ENCODE assay signal across 33 cellular contexts in the genomic region with DNA sequence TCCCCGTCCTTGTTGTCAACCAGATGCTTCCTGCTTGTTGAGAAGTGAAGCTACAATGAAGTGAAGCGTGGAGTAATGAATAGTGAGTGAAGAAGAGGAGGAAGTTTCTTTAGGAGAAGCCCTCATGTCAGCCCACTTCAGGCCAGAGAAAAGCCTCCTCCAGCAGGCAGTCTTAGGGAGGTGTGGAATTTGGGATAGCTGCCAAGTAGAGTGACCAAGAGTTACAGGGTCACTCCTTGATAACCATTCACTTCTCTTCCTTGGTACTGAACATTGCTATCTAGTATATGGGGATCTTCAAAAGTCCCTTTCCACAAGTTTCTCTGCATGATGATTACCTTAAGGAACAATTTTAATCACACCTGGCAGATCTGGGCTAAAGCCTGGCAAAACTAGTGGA. TPM values are rescaled to one million over a fixed set of nuclear protein-coding genes. Genes with fewer than 3 reads are reported as not detected.
"Had no signal": no experiment of that assay in that cellular context is flagged by ENCODE, and none has a peak within 500 bp of the region (broad histone marks: within the 10 kb centered on the region; RNA-seq: fewer than 3 reads in every experiment).

No MANE protein-coding gene starts in this region.

- H3K9me3 ChIP-seq: ascending aorta, breast epithelium, colonic mucosa, esophagus squamous epithelium, gastroesophageal sphincter, heart right ventricle had no signal

- H3K27ac ChIP-seq: ascending aorta, breast epithelium, cardiac muscle cell, colonic mucosa, epithelial cell of prostate, esophagus squamous epithelium, gastroesophageal sphincter, heart right ventricle had no signal

- H3K36me3 ChIP-seq: ascending aorta, breast epithelium, cardiac muscle cell, colonic mucosa, esophagus squamous epithelium, gastroesophageal sphincter, heart right ventricle had no signal

- H3K4me3 Mint-ChIP-seq: activated CD4-positive, alpha-beta memory T cell treated with anti-CD3 and anti-CD28 coated beads for 36 hours; activated CD4-positive, alpha-beta T cell treated with anti-CD3 and anti-CD28 coated beads for 36 hours; activated CD4-positive, alpha-beta T cell treated with anti-CD3 and anti-CD28 coated beads, Interleukin-2, amount 10 ng/mL, durations not matched to agents 24 days and 14 days; activated CD8-positive, alpha-beta memory T cell treated with anti-CD3 and anti-CD28 coated beads, Interleukin-2, amount 10 ng/mL, durations not matched to agents 7 days and 5 days; activated CD8-positive, alpha-beta T cell treated with anti-CD3 and anti-CD28 coated beads, Interleukin-2, amount 10 ng/mL, durations not matched to agents 7 days and 5 days; activated naive CD4-positive, alpha-beta T cell treated with anti-CD3 and anti-CD28 coated beads, Interleukin-2, amount 10 ng/mL, durations not matched to agents 7 days and 5 days; activated naive CD8-positive, alpha-beta T cell treated with anti-CD3 and anti-CD28 coated beads, Interleukin-2, amount 10 ng/mL, durations not matched to agents 7 days and 5 days; activated T-cell treated with anti-CD3 and anti-CD28 coated beads, Interleukin-2, amount 50 U/mL, for 72 hours; brain; T-helper 17 cell; T-helper 2 cell treated with Interferon-gamma antibody and Interleukin-4, amounts not matched to agents 5 μg/mL and 100 μg/mL, for 36 hours had no signal

- ATAC-seq: activated CD4-positive, alpha-beta T cell treated with anti-CD3 and anti-CD28 coated beads for 36 hours; activated CD8-positive, alpha-beta memory T cell treated with anti-CD3 and anti-CD28 coated beads, Interleukin-2, amount 10 ng/mL, durations not matched to agents 7 days and 5 days; activated CD8-positive, alpha-beta T cell treated with anti-CD3 and anti-CD28 coated beads, Interleukin-2, amount 10 ng/mL, durations not matched to agents 7 days and 5 days; activated naive CD4-positive, alpha-beta T cell treated with anti-CD3 and anti-CD28 coated beads, Interleukin-2, amount 50 U/mL, for 72 hours; activated T-cell treated with anti-CD3 and anti-CD28 coated beads, Interleukin-2, amount 50 U/mL, for 72 hours; heart right ventricle; T-helper 17 cell had no signal

- H3K9me3 Mint-ChIP-seq: activated CD4-positive, alpha-beta memory T cell treated with anti-CD3 and anti-CD28 coated beads for 36 hours; activated CD4-positive, alpha-beta T cell treated with anti-CD3 and anti-CD28 coated beads, Interleukin-2, amount 10 ng/mL, durations not matched to agents 24 days and 14 days; activated naive CD4-positive, alpha-beta T cell treated with anti-CD3 and anti-CD28 coated beads, Interleukin-2, amount 10 ng/mL, durations not matched to agents 7 days and 5 days; activated naive CD4-positive, alpha-beta T cell treated with anti-CD3 and anti-CD28 coated beads, Interleukin-2, amount 50 U/mL, for 72 hours; activated naive CD8-positive, alpha-beta T cell treated with anti-CD3 and anti-CD28 coated beads, Interleukin-2, amount 10 ng/mL, durations not matched to agents 7 days and 5 days; activated T-cell treated with anti-CD3 and anti-CD28 coated beads, Interleukin-2, amount 50 U/mL, for 72 hours; T-helper 2 cell treated with Interferon-gamma antibody and Interleukin-4, amounts not matched to agents 5 μg/mL and 100 μg/mL, for 36 hours had no signal

- DNase-seq: activated CD4-positive, alpha-beta memory T cell treated with anti-CD3 and anti-CD28 coated beads for 36 hours; activated CD4-positive, alpha-beta T cell treated with anti-CD3 and anti-CD28 coated beads for 36 hours; activated CD4-positive, alpha-beta T cell treated with anti-CD3 and anti-CD28 coated beads, Interleukin-2, amount 10 ng/mL, durations not matched to agents 24 days and 14 days; activated CD4-positive, CD25-positive, alpha-beta regulatory T cell; activated CD4-positive, CD25-positive, alpha-beta regulatory T cell treated with anti-CD3 and anti-CD28 coated beads, Interleukin-2, amount 50 U/mL, for 72 hours; activated CD8-positive, alpha-beta memory T cell treated with anti-CD3 and anti-CD28 coated beads, Interleukin-2, amount 10 ng/mL, durations not matched to agents 7 days and 5 days; activated CD8-positive, alpha-beta memory T cell treated with anti-CD3 and anti-CD28 coated beads, Interleukin-2, amount 50 U/mL, for 4 hours; activated CD8-positive, alpha-beta T cell treated with anti-CD3 and anti-CD28 coated beads, Interleukin-2, amount 10 ng/mL, durations not matched to agents 7 days and 5 days; activated gamma-delta T cell; activated naive CD4-positive, alpha-beta T cell; activated naive CD4-positive, alpha-beta T cell treated with anti-CD3 and anti-CD28 coated beads, Interleukin-2, amount 10 ng/mL, durations not matched to agents 7 days and 5 days; activated naive CD8-positive, alpha-beta T cell treated with anti-CD3 and anti-CD28 coated beads, Interleukin-2, amount 10 ng/mL, durations not matched to agents 7 days and 5 days; activated T-cell treated with anti-CD3 and anti-CD28 coated beads, Interleukin-2, amount 50 U/mL, for 1 hour; activated T-cell treated with anti-CD3 and anti-CD28 coated beads, Interleukin-2, amount 50 U/mL, for 72 hours; central memory CD4-positive, alpha-beta T cell; cerebellar nuclear complex; colonic mucosa; effector CD8-positive, alpha-beta T cell; esophagus squamous epithelium; foreskin melanocyte; heart right ventricle; T-helper 17 cell; T1000 had no signal

- H3K36me3 Mint-ChIP-seq: activated CD4-positive, alpha-beta memory T cell treated with anti-CD3 and anti-CD28 coated beads for 36 hours; activated CD8-positive, alpha-beta memory T cell treated with anti-CD3 and anti-CD28 coated beads, Interleukin-2, amount 10 ng/mL, durations not matched to agents 7 days and 5 days; activated naive CD4-positive, alpha-beta T cell treated with anti-CD3 and anti-CD28 coated beads, Interleukin-2, amount 10 ng/mL, durations not matched to agents 7 days and 5 days; activated naive CD4-positive, alpha-beta T cell treated with anti-CD3 and anti-CD28 coated beads, Interleukin-2, amount 50 U/mL, for 72 hours; activated naive CD8-positive, alpha-beta T cell treated with anti-CD3 and anti-CD28 coated beads, Interleukin-2, amount 10 ng/mL, durations not matched to agents 7 days and 5 days; brain had no signal

- H3K4me1 ChIP-seq: ascending aorta, breast epithelium, colonic mucosa, esophagus squamous epithelium, gastroesophageal sphincter, heart right ventricle had no signal

- FAIRE-seq: endometrium, endothelial cell of umbilical vein had no signal

- H3K27me3 Mint-ChIP-seq: activated CD4-positive, alpha-beta T cell treated with anti-CD3 and anti-CD28 coated beads for 36 hours; activated CD4-positive, alpha-beta T cell treated with anti-CD3 and anti-CD28 coated beads, Interleukin-2, amount 10 ng/mL, durations not matched to agents 24 days and 14 days; activated CD8-positive, alpha-beta memory T cell treated with anti-CD3 and anti-CD28 coated beads, Interleukin-2, amount 10 ng/mL, durations not matched to agents 7 days and 5 days; activated naive CD4-positive, alpha-beta T cell treated with anti-CD3 and anti-CD28 coated beads, Interleukin-2, amount 10 ng/mL, durations not matched to agents 7 days and 5 days; activated naive CD8-positive, alpha-beta T cell treated with anti-CD3 and anti-CD28 coated beads, Interleukin-2, amount 10 ng/mL, durations not matched to agents 7 days and 5 days; brain; T-helper 17 cell had no signal

- H3K27ac Mint-ChIP-seq: activated CD4-positive, alpha-beta memory T cell treated with anti-CD3 and anti-CD28 coated beads for 36 hours; activated CD4-positive, alpha-beta T cell treated with anti-CD3 and anti-CD28 coated beads for 36 hours; activated CD4-positive, alpha-beta T cell treated with anti-CD3 and anti-CD28 coated beads, Interleukin-2, amount 10 ng/mL, durations not matched to agents 24 days and 14 days; activated CD8-positive, alpha-beta memory T cell treated with anti-CD3 and anti-CD28 coated beads, Interleukin-2, amount 10 ng/mL, durations not matched to agents 7 days and 5 days; activated CD8-positive, alpha-beta T cell treated with anti-CD3 and anti-CD28 coated beads, Interleukin-2, amount 10 ng/mL, durations not matched to agents 7 days and 5 days; activated naive CD4-positive, alpha-beta T cell treated with anti-CD3 and anti-CD28 coated beads, Interleukin-2, amount 10 ng/mL, durations not matched to agents 7 days and 5 days; activated naive CD4-positive, alpha-beta T cell treated with anti-CD3 and anti-CD28 coated beads, Interleukin-2, amount 50 U/mL, for 72 hours; activated naive CD8-positive, alpha-beta T cell treated with anti-CD3 and anti-CD28 coated beads, Interleukin-2, amount 10 ng/mL, durations not matched to agents 7 days and 5 days; activated T-cell treated with anti-CD3 and anti-CD28 coated beads, Interleukin-2, amount 50 U/mL, for 72 hours; T-helper 17 cell; T-helper 2 cell treated with Interferon-gamma antibody and Interleukin-4, amounts not matched to agents 5 μg/mL and 100 μg/mL, for 36 hours had no signal

- H3K27me3 ChIP-seq: ascending aorta, cardiac muscle cell, colonic mucosa, esophagus squamous epithelium, gastroesophageal sphincter had no signal

- H3K4me1 Mint-ChIP-seq: activated CD4-positive, alpha-beta T cell treated with anti-CD3 and anti-CD28 coated beads for 36 hours; activated CD4-positive, alpha-beta T cell treated with anti-CD3 and anti-CD28 coated beads, Interleukin-2, amount 10 ng/mL, durations not matched to agents 24 days and 14 days; activated CD8-positive, alpha-beta memory T cell treated with anti-CD3 and anti-CD28 coated beads, Interleukin-2, amount 10 ng/mL, durations not matched to agents 7 days and 5 days; activated naive CD4-positive, alpha-beta T cell treated with anti-CD3 and anti-CD28 coated beads, Interleukin-2, amount 10 ng/mL, durations not matched to agents 7 days and 5 days; activated naive CD8-positive, alpha-beta T cell treated with anti-CD3 and anti-CD28 coated beads, Interleukin-2, amount 10 ng/mL, durations not matched to agents 7 days and 5 days; T-helper 17 cell had no signal

- H3K4me3 ChIP-seq: ascending aorta, breast epithelium, cardiac muscle cell, colonic mucosa, esophagus squamous epithelium, gastroesophageal sphincter, heart right ventricle had no signal

RNA-seq across cellular contexts. Expression of a gene that starts 53.3 kb away (rescaled TPM):
- polyA plus RNA-seq: endothelial cell of umbilical vein had no signal
